ENCODE assay signal across 20 cellular contexts in the genomic region with DNA sequence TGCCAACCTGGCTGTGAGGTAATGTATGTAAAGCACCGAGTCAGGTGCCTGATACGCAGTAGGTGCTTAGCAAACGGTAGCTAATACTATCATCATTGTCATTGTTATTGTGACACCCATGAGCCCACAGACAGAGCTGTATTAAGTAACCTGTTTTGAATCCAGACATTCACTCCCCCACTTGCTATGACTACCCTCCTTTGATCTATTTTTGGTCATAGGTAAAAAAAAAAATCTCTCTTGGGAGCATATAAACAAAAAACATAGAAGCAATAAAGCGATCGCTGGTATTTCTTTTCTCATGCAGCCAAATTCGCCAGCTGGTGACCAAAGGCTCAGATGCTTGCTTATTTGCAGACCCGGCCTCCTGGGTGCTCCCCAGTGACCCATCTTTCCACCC.
DNase-seq lines count a peak whose midpoint lies in the region; TF ChIP-seq lines count a peak whose summit lies in the region.
"Had no signal": no experiment of that assay in that cellular context is flagged by ENCODE, and none has a peak within 500 bp of the region (broad histone marks: within the 10 kb centered on the region; RNA-seq: fewer than 3 reads in every experiment).

No MANE protein-coding gene starts in this region.

- intact Hi-C loops in esophagus squamous epithelium (cut with DNase I) = no loop called here

- DNase-seq in GM13976 (ENCODE audit: low spot score) = peak; percentile 13
- DNase-seq in NCI-H1694 treated with DMSO at 0.1 percent for 48 hours (lab: John Stamatoyannopoulos, UW) = peak; percentile 37
- peak; percentile 27 for DNase-seq in germinal center (ENCODE audit: low spot score)
- no peak for DNase-seq in DMS53 (lab: John Stamatoyannopoulos, UW)
- DNase-seq in AG08395 (ENCODE audit: low spot score) = no peak
- DNase-seq in dermis blood vessel endothelial cell = no peak
- no peak for DNase-seq in esophagus squamous epithelium (lab: John Stamatoyannopoulos, UW)
- DNase-seq: BE2C; CD4-positive, alpha-beta T cell; COR-L47; DMS153; NCI-H1092; NCI-H1436 treated with DMSO at 0.1 percent for 48 hours; NCI-H2029 treated with DMSO at 0.1 percent for 48 hours; NCI-H524 treated with DMSO at 0.1 percent for 48 hours; NCI-H82; Peyer's patch; SJCRH30 had no signal

- H3K27me3 ChIP-seq in skeletal muscle tissue (ENCODE audit: control insufficient read depth in 3 of 3, insufficient read depth in 3 of 3, low read length in 3 of 3) = no peaks in the 10 kb centered on the region
- H3K27me3 ChIP-seq in esophagus squamous epithelium = peaks cover 0 to 2% (median 0%) of the 10 kb centered on the region in 4 donors
- H3K27me3 ChIP-seq: BE2C, Peyer's patch, SJCRH30 had no signal

- no peak for TF ChIP-seq CTCF in GM13976 (IDR thresholded peaks at IDR 0.05; ENCODE audit: borderline replicate concordance, control extremely low read depth, extremely low read depth, insufficient read depth, missing control alignments)
- no peak for TF ChIP-seq CTCF in esophagus squamous epithelium (IDR thresholded peaks at IDR 0.05)

- no peak overlapping the region for H3K9ac ChIP-seq in skeletal muscle tissue (ENCODE audit: low read depth in 1 of 3, low read length in 3 of 3)

- 77 to 81% methylated on average over 7 of the region's 7 CpGs for WGBS in esophagus squamous epithelium, 2 donors

- in situ Hi-C loops in GM13976 (cut with MboI; ENCODE audit: low sequenced_read_pairs, unreplicated experiment) = no loop called here

- H3K4me3 ChIP-seq in skeletal muscle tissue (ENCODE audit: low read length in 3 of 3) (no peak overlapping the region), esophagus squamous epithelium (no peak overlapping the region)
- H3K4me3 ChIP-seq: K562, Peyer's patch, SJCRH30 had no signal

- H3K9me3 ChIP-seq in skeletal muscle tissue (ENCODE audit: control insufficient read depth in 3 of 3, low read length in 3 of 3) = no peaks in the 10 kb centered on the region
- H3K9me3 ChIP-seq in esophagus squamous epithelium = no peaks in the 10 kb centered on the region
- H3K9me3 ChIP-seq: BE2C, Peyer's patch, SJCRH30 had no signal

- peak overlapping the region; percentile 55 for H3K27ac ChIP-seq in skeletal muscle tissue (ENCODE audit: low read depth, low read length)
- no peak overlapping the region for H3K27ac ChIP-seq in esophagus squamous epithelium
- H3K27ac ChIP-seq: Peyer's patch, SJCRH30 had no signal

- H3K4me1 ChIP-seq in skeletal muscle tissue (ENCODE audit: control insufficient read depth in 3 of 3, insufficient read depth in 3 of 3, low read length in 3 of 3) = peaks cover 34 to 49% (median 40%) of the 10 kb centered on the region in 3 donors
- peaks cover 0 to 15% (median 3%) of the 10 kb centered on the region in 3 donors for H3K4me1 ChIP-seq in esophagus squamous epithelium
- H3K4me1 ChIP-seq: Peyer's patch, SJCRH30 had no signal

- H3K36me3 ChIP-seq in skeletal muscle tissue (ENCODE audit: control insufficient read depth in 3 of 3, insufficient read depth in 3 of 3, low read length in 3 of 3) (no peaks in the 10 kb centered on the region), esophagus squamous epithelium (no peaks in the 10 kb centered on the region)
- H3K36me3 ChIP-seq: BE2C, Peyer's patch, SJCRH30 had no signal

- no peak for TF ChIP-seq POLR2A in esophagus squamous epithelium (IDR thresholded peaks at IDR 0.05)

Comparison
In these comparisons a context has a peak if more than half of its experiments do, and no peak if none do; other contexts are left out.
1. DNase-seq: peak in GM13976 (single experiment), NCI-H1694 treated with DMSO at 0.1 percent for 48 hours (single experiment) and germinal center (single experiment); none in DMS53 (single experiment), AG08395 (single experiment), dermis blood vessel endothelial cell (single experiment) and esophagus squamous epithelium (single experiment).